In the genomic region with DNA sequence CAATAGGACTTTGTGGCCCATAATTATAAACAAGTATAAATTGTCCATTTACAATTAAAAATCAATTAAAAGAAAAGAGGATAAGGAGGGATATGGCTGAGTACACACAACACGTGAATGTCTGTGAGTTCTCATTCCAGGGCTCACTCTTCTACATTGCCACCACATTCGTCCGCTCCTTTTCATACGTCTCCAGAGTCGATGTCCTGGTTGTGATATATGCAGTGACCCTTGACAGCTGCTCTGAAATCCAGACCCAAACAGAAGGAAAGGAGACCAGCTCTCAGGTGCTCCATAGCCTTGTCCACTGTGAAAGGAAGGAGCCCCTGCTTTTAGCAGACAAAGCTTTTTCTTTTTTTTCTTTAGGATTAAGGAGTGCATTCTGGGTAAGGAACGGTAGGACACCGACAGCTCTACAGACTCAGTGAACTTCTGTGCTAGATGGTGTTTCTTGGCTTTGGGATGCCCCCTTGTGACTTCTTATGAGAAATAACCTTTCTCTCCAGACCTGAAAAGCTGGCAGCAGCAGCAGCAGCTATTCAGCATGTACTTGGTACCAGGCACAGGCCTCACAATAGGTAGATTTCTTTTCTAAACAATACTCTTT, we compare ENCODE assay signal across 9 cellular contexts. TPM values are rescaled to one million over a fixed set of nuclear protein-coding genes. Genes with fewer than 3 reads are reported as not detected.
DNase-seq lines count a peak whose midpoint lies in the region; ATAC-seq and TF ChIP-seq lines count a peak whose summit lies in the region.
"Had no signal": no experiment of that assay in that cellular context is flagged by ENCODE, and none has a peak within 500 bp of the region (broad histone marks: within the 10 kb centered on the region; RNA-seq: fewer than 3 reads in every experiment).

No MANE protein-coding gene starts in this region.

- in situ Hi-C loops in Caki2 (cut with HindIII; ENCODE audit: low pct_unique_long_range_greater_than_20kb, low sequenced_read_pairs): no loop called here

- H3K27me3 ChIP-seq in HCT116 (ENCODE audit: insufficient read depth, low read length) (no peaks in the 10 kb centered on the region), body of pancreas (no peaks in the 10 kb centered on the region)

- CTCF ChIA-PET in HCT116 (lab: Charles Lee): interaction anchor here (0.5 to 2.6 kb wide), 28 partner anchors 10 to 580 kb away, joined by 3 to 49 read pairs (median 4); partner anchors contain the start of genes DNAJB13, MRPL48 and RAB6A

- H3K36me3 ChIP-seq in HCT116 (ENCODE audit: control insufficient read depth in 1 of 2, insufficient read depth in 2 of 2, low read length in 2 of 2): no peaks in the 10 kb centered on the region
- H3K36me3 ChIP-seq in body of pancreas (replicated peaks in 1 of 2; ENCODE audit: insufficient read depth in 1 of 2, low read depth in 2 of 2): peaks cover 13 to 22% of the 10 kb centered on the region in 2 donors

- H3K9ac ChIP-seq in HCT116 (ENCODE audit: low read length): no peak overlapping the region

- intact Hi-C loops in HCT116 (cut with micrococcal nuclease) (loop anchor here (1.0 to 5.0 kb wide), 6 partner anchors 144 to 528 kb away; partner anchors contain the start of genes MRPL48 and RAB6A), body of pancreas (cut with DNase I) (no loop called here)

- POLR2A ChIA-PET in HCT116 (lab: Charles Lee): interaction anchor here (0.6 to 1.3 kb wide), 3 partner anchors 143 to 240 kb away, joined by 3 to 4 read pairs (median 3); no protein-coding TSS in a partner anchor

- H3K4me3 ChIP-seq in HCT116 (replicated peaks in 1 of 2; ENCODE audit: low read depth in 1 of 2, low read length in 2 of 2) (no peak overlapping the region), body of pancreas (no peak overlapping the region)

- H2AFZ ChIP-seq in HCT116 (ENCODE audit: low read depth, low read length, poor library complexity, severe bottlenecking): no peak overlapping the region

- TF ChIP-seq CTCF in HCT116 (IDR thresholded peaks at IDR 0.05 in 2 of 3, conservative IDR thresholded peaks at IDR 0.05 in 1 of 3; ENCODE audit: borderline replicate concordance in 1 of 3, insufficient read depth in 1 of 3, low read depth in 2 of 3, low read length in 2 of 3): peak; percentile 49 to 74 (median 60); a peak in 5 of 6 replicates
- TF ChIP-seq CTCF in body of pancreas (IDR thresholded peaks at IDR 0.05): peak in 4 of 7 experiments; percentile 29 to 47 (median 42)

- no peaks in the 10 kb centered on the region for H3K9me2 ChIP-seq in HCT116 (ENCODE audit: insufficient read depth)

- no peaks in the 10 kb centered on the region for H4K20me1 ChIP-seq in HCT116 (ENCODE audit: insufficient read depth)

- no peak overlapping the region; the same call in 1 of the 2 replicates for H3K4me2 ChIP-seq in HCT116 (ENCODE audit: low read length)

- ATAC-seq in HCT116 (peak; percentile 100), body of pancreas (no peak), HG03139 (IDR thresholded peaks at IDR 0.05; ENCODE audit: unreplicated experiment) (no peak), GM18907 (IDR thresholded peaks at IDR 0.05; ENCODE audit: unreplicated experiment) (no peak)

- TF ChIP-seq POLR2A in HCT116 (IDR thresholded peaks at IDR 0.05; ENCODE audit: borderline replicate concordance, extremely low read depth, insufficient read depth, insufficient read length) (no peak), body of pancreas (IDR thresholded peaks at IDR 0.05) (no peak)

- RAD21 ChIA-PET in HCT116 (lab: Charles Lee; ENCODE audit: low non-redundant PET in 1 of 2, low total read pairs in 2 of 2, uncharacterized antibody in 2 of 2, unreplicated experiment in 2 of 2): interaction anchor here (0.6 to 1.8 kb wide), 5 partner anchors 111 to 306 kb away, joined by 3 to 8 read pairs (median 4); no protein-coding TSS in a partner anchor

- H3K9me3 ChIP-seq in HCT116 (ENCODE audit: control insufficient read depth in 1 of 2, insufficient read depth in 1 of 2, low read depth in 1 of 2, low read length in 2 of 2) (no peaks in the 10 kb centered on the region), body of pancreas (no peaks in the 10 kb centered on the region)

- BruUV-seq in HCT116 (replicated peaks; lab: Mats Ljungman, UMichigan): no TSS peak

- 59 to 64% methylated on average over 7 of the region's 7 CpGs for WGBS in body of pancreas, 2 donors

- H3K79me2 ChIP-seq in HCT116 (ENCODE audit: insufficient read depth, low read length): no peaks in the 10 kb centered on the region

- TF ChIP-seq RAD21 in HCT116 (IDR thresholded peaks at IDR 0.05; ENCODE audit: low read depth): peak; percentile 93

- H3K4me1 ChIP-seq in HCT116 (ENCODE audit: control insufficient read depth in 1 of 2, insufficient read depth in 2 of 2, low read length in 2 of 2) (peaks cover 3% of the 10 kb centered on the region in 2 experiments; a peak in 3 of 4 replicates), body of pancreas (no peaks in the 10 kb centered on the region)

- peak; percentile 45 for DNase-seq in Caki2 (ENCODE audit: low read depth)
- peak; percentile 79 for DNase-seq in HCT116 (ENCODE audit: low read depth, low spot score)
- peak; percentile 46 for DNase-seq in NCI-H524 treated with DMSO at 0.1 percent for 48 hours (lab: John Stamatoyannopoulos, UW)
- peak in 3 of 4 donors; percentile 12 to 36 (median 24) for DNase-seq in body of pancreas
- peak; percentile 78 for DNase-seq in kidney tubule cell (ENCODE audit: low spot score)
- no peak for DNase-seq in T1000 (lab: John Stamatoyannopoulos, UW)

- H3K27ac ChIP-seq in HCT116 (ENCODE audit: low read depth, low read length) (no peak overlapping the region), body of pancreas (no peak overlapping the region)

TF ChIP-seq in HCT116, 20 proteins besides CTCF, POLR2A, EP300 and RAD21:
- TF ChIP-seq REST (IDR thresholded peaks at IDR 0.05; ENCODE audit: low read depth) (no peak), FOSL1 (IDR thresholded peaks at IDR 0.05; ENCODE audit: low read depth) (no peak), POLR2AphosphoS5 (IDR thresholded peaks at IDR 0.05; ENCODE audit: low read depth, low read length) (no peak), ZFX (IDR thresholded peaks at IDR 0.05) (no peak), EZH2phosphoT487 (IDR thresholded peaks at IDR 0.05; ENCODE audit: borderline replicate concordance) (no peak), CBX3 (IDR thresholded peaks at IDR 0.05; ENCODE audit: low read depth) (no peak), YY1 (IDR thresholded peaks at IDR 0.05; ENCODE audit: extremely low read depth, insufficient replicate concordance, low read depth, low read length) (no peak), EZH2 (IDR thresholded peaks at IDR 0.05) (no peak)

RNA-seq across cellular contexts. Expression of gene DNAJB13, which starts 19.7 kb away (rescaled TPM):
- total RNA-seq in Caki2 (2014; rRNA removed; shearing (Covaris generic); ENCODE audit: low replicate concordance): 2.4 TPM in 1 of 2 replicates, not detected in the other
- total RNA-seq in HCT116 (2021; ENCODE audit: unreplicated experiment) (0.22 TPM), body of pancreas (under 1 TPM in 1 of 2 donors, not detected in 1; 0.78 TPM)
- 0.16 TPM in 1 of 2 replicates, not detected in the other for polyA plus RNA-seq in HCT116 (2012)
- total RNA-seq: skeletal muscle tissue had no signal

RNA-seq across cellular contexts. Expression of gene UCP2, which starts 51.5 kb away (rescaled TPM):
- total RNA-seq in Caki2 (2014; rRNA removed; shearing (Covaris generic); ENCODE audit: low replicate concordance): 20.3 and 22.7 TPM in 2 replicates
- total RNA-seq in HCT116 (2021; ENCODE audit: unreplicated experiment) (20.4 TPM), body of pancreas (10 to 100 TPM; 10.9 to 17.1 TPM)
- polyA plus RNA-seq in HCT116 (2012): 17.4 and 17.5 TPM in 2 replicates

RNA-seq across cellular contexts. Expression of gene PAAF1, which starts 54.3 kb away (rescaled TPM):
- 13.2 and 16.2 TPM in 2 replicates for total RNA-seq in Caki2 (2014; rRNA removed; shearing (Covaris generic); ENCODE audit: low replicate concordance)
- total RNA-seq in HCT116 (2021; ENCODE audit: unreplicated experiment): 15.5 TPM
- 13.2 and 15.7 TPM in 2 replicates for polyA plus RNA-seq in HCT116 (2012)
- total RNA-seq in body of pancreas: 10 to 100 TPM; 11.2 to 12.2 TPM

RNA-seq across cellular contexts. Expression of gene COA4, which starts 54.5 kb away (rescaled TPM):
- 60.5 and 92.4 TPM in 2 replicates for total RNA-seq in Caki2 (2014; rRNA removed; shearing (Covaris generic); ENCODE audit: low replicate concordance)
- total RNA-seq in HCT116 (2021; ENCODE audit: unreplicated experiment): 97.0 TPM
- polyA plus RNA-seq in HCT116 (2012): 107 and 111 TPM in 2 replicates
- 10 to 100 TPM; 34.5 to 68.2 TPM for total RNA-seq in body of pancreas
